ENCODE assay signal across 25 cellular contexts in the genomic region with DNA sequence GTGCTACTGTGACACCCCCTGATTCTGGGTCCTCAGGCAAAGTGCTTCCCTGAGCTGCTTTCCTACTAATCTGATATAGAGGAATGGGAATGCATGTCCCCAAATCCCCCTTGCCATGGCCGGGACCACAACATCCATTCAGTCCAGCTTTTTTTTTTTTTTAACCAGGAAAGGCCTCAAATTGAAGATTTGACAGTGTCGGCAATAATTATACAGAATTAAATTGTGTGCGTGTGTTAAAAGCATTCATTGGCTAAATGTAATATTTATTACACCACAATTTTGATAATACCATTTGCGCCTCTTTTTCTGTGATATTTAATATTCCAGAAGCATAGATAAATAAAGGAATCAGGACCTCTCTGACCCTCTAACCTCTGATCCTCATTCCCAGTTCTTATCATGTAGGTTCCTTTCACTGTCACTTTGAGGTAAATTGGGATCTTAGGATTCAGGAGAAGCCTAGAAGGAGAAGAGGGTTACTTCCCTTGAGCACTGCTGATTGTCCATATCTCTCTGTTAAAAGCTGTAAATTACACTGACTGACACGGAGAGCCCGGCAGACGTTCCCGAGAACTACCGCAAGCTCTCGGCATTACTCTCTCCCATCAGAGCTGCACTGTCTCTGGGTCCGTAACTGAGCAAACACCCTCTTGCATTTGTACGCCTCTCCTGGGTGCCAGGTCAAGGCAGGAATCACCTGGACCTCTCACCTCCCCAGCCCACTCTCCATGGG.
"Had no signal": no experiment of that assay in that cellular context is flagged by ENCODE, and none has a peak within 500 bp of the region (broad histone marks: within the 10 kb centered on the region; RNA-seq: fewer than 3 reads in every experiment).

No MANE protein-coding gene starts in this region.

- H3K4me3 ChIP-seq: gastrocnemius medialis, lung, psoas muscle, skin epidermis, spleen, testis, tibial artery had no signal

- ATAC-seq: esophagus mucosa; gastrocnemius medialis; left lobe of liver; naive thymus-derived CD8-positive, alpha-beta T cell; psoas muscle; stimulated activated memory B cell treated with anti-CD40 and anti-IgM and Interleukin-4, amounts not matched to agents 10 μg/mL and 1 μg/mL and 100 μg/mL, for 72 hours; stimulated activated naive CD8-positive, alpha-beta T cell treated with anti-CD3 and anti-CD28 coated beads, Interleukin-15, Interleukin-2, amounts not matched to agents 100 U/mL and 50 U/mL, for 24 hours had no signal

- H3K9me3 Mint-ChIP-seq: endodermal cell; naive thymus-derived CD8-positive, alpha-beta T cell; nephron progenitor cell; stimulated activated memory B cell treated with anti-CD40 and anti-IgM and Interleukin-4, amounts not matched to agents 10 μg/mL and 1 μg/mL and 100 μg/mL, for 72 hours; type B pancreatic cell had no signal

- H3K36me3 ChIP-seq: gastrocnemius medialis, spleen, tibial artery had no signal

- H3K4me1 ChIP-seq: gastrocnemius medialis, psoas muscle, testis, tibial artery had no signal

- H3K27me3 ChIP-seq: gastrocnemius medialis, testis had no signal

- H3K27ac Mint-ChIP-seq: endodermal cell; naive thymus-derived CD8-positive, alpha-beta T cell; nephron progenitor cell; stimulated activated memory B cell treated with anti-CD40 and anti-IgM and Interleukin-4, amounts not matched to agents 10 μg/mL and 1 μg/mL and 100 μg/mL, for 72 hours; type B pancreatic cell had no signal

- FAIRE-seq: colon, kidney had no signal

- H3K4me3 Mint-ChIP-seq: endodermal cell; naive thymus-derived CD8-positive, alpha-beta T cell; nephron progenitor cell; stimulated activated memory B cell treated with anti-CD40 and anti-IgM and Interleukin-4, amounts not matched to agents 10 μg/mL and 1 μg/mL and 100 μg/mL, for 72 hours; type B pancreatic cell had no signal

- DNase-seq: effector CD8-positive, alpha-beta T cell; endodermal cell; foreskin fibroblast; gastrocnemius medialis; kidney; naive thymus-derived CD8-positive, alpha-beta T cell; nephron progenitor cell; nucleus accumbens; posterior cingulate gyrus; psoas muscle; right cardiac atrium; spleen; stimulated activated CD4-positive, alpha-beta T cell treated with anti-CD3 and anti-CD28 coated beads, Interleukin-4, amount 100 ng/mL, for 4 hours; stimulated activated naive CD8-positive, alpha-beta T cell treated with anti-CD3 and anti-CD28 coated beads, Interleukin-15, Interleukin-2, amounts not matched to agents 100 U/mL and 50 U/mL, for 24 hours; substantia nigra; testis; tibial artery had no signal

- H3K4me1 Mint-ChIP-seq: naive thymus-derived CD8-positive, alpha-beta T cell; stimulated activated memory B cell treated with anti-CD40 and anti-IgM and Interleukin-4, amounts not matched to agents 10 μg/mL and 1 μg/mL and 100 μg/mL, for 72 hours had no signal

- H3K36me3 Mint-ChIP-seq: naive thymus-derived CD8-positive, alpha-beta T cell; stimulated activated memory B cell treated with anti-CD40 and anti-IgM and Interleukin-4, amounts not matched to agents 10 μg/mL and 1 μg/mL and 100 μg/mL, for 72 hours; type B pancreatic cell had no signal

- H3K27ac ChIP-seq: epithelial cell of prostate, gastrocnemius medialis, psoas muscle, skin epidermis, spleen, testis, tibial artery had no signal

- H3K9me3 ChIP-seq: gastrocnemius medialis, psoas muscle, spleen, testis, tibial artery had no signal
